Comparison of ENCODE assay signal across 8 cellular contexts in genomic region chr16:30010817-30011504, GRCh38. TPM values are rescaled to one million over a fixed set of nuclear protein-coding genes. Genes with fewer than 3 reads are reported as not detected.
DNase-seq lines count a peak whose midpoint lies in the region; ATAC-seq, FAIRE-seq and TF ChIP-seq lines count a peak whose summit lies in the region.

TSS of gene DOC2A (minus strand) at chr16:30011027. CDS start at chr16:30010222, 805 bp downstream.

- H3K79me1 ChIP-seq in neuronal stem cell (ENCODE audit: low read depth, low read length), result peaks cover 2% of the 10 kb centered on the region

- TF ChIP-seq POLR2A in HepG2 (IDR thresholded peaks at IDR 0.05; ENCODE audit: insufficient read depth in 1 of 2, low read depth in 2 of 2, low read length in 2 of 2) (no peak), right lobe of liver (IDR thresholded peaks at IDR 0.05) (no peak)

- H3K4me1 ChIP-seq in HepG2 (ENCODE audit: insufficient read depth, low read length) (peaks cover 31% of the 10 kb centered on the region), right lobe of liver (peaks cover 0 to 7% (median 0%) of the 10 kb centered on the region in 4 donors), neuronal stem cell (ENCODE audit: control insufficient read depth in 2 of 2, insufficient read depth in 1 of 2, low read depth in 1 of 2, low read length in 2 of 2) (peaks cover 12 to 14% of the 10 kb centered on the region in 2 donors)

- in situ Hi-C loops in HepG2 (cut with HindIII; ENCODE audit: extremely low pct_ligation_motif_present, low pct_unique_long_range_greater_than_20kb), result no loop called here

- CTCF ChIA-PET in HepG2 (lab: Yijun Ruan, JAX; ENCODE audit: low intra/inter-chr PET ratio, low total read pairs), result no interaction called here

- BruUV-seq in HepG2 (replicated peaks; lab: Mats Ljungman, UMichigan), result no TSS peak

- no peaks in the 10 kb centered on the region for H4K20me1 ChIP-seq in HepG2 (ENCODE audit: insufficient read depth, low read length)

- POLR2A ChIA-PET in HepG2 (lab: Yijun Ruan, JAX), result interaction anchor here (1.1 kb wide), 1 partner anchor 21 kb away, joined by 4 read pairs; no protein-coding TSS in a partner anchor

- peak within 1 kb of the TSS; percentile 86 for H3K4me2 ChIP-seq in HepG2 (ENCODE audit: low read depth, low read length)
- H3K4me2 ChIP-seq in neuronal stem cell (ENCODE audit: insufficient read depth, low read length, poor library complexity, severe bottlenecking), result peak within 1 kb of the TSS; percentile 94

- H3K9me3 ChIP-seq in HepG2 (ENCODE audit: low read length) (no peaks in the 10 kb centered on the region), right lobe of liver (no peaks in the 10 kb centered on the region), SK-N-MC (ENCODE audit: low read depth, low read length) (no peaks in the 10 kb centered on the region), neuronal stem cell (replicated peaks in 1 of 2; ENCODE audit: control insufficient read depth in 2 of 2, insufficient read depth in 1 of 2, low read depth in 1 of 2, low read length in 2 of 2) (no peaks in the 10 kb centered on the region)

- peak within 1 kb of the TSS; percentile 98 for H2BK15ac ChIP-seq in neuronal stem cell (ENCODE audit: low read length)

- no peak for TF ChIP-seq CTCF in HepG2 (CRISPR knock-in tag; IDR thresholded peaks at IDR 0.05)
- no peak for TF ChIP-seq CTCF in right lobe of liver (IDR thresholded peaks at IDR 0.05)
- no peak for TF ChIP-seq CTCF in dorsolateral prefrontal cortex (IDR thresholded peaks at IDR 0.05 in 54 of 56, conservative IDR thresholded peaks at IDR 0.05 in 2 of 56; ENCODE audit: low read depth in 1 of 56, partially characterized antibody in 56 of 56)
- TF ChIP-seq CTCF in omental fat pad (IDR thresholded peaks at IDR 0.05), result no peak

- H4K8ac ChIP-seq in neuronal stem cell (ENCODE audit: low read depth, low read length), result peak within 1 kb of the TSS; percentile 82

- ATAC-seq in HepG2 (peak; percentile 48), right lobe of liver (no peak), omental fat pad (ENCODE audit: low FRiP score) (no peak)

- H2BK5ac ChIP-seq in neuronal stem cell (ENCODE audit: low read length), result peak within 1 kb of the TSS; percentile 1

- 2% methylated on average over 47 of the region's 84 CpGs for WGBS in HepG2 (ENCODE audit: low lambda C conversion rate)
- WGBS in right lobe of liver (ENCODE audit: insufficient coverage, low coverage, low lambda C conversion rate, missing lambda C conversion rate), result 0% methylated on average over 12 of the region's 84 CpGs
- WGBS in neuronal stem cell (ENCODE audit: extremely low coverage in 2 of 2, insufficient read length in 2 of 2, insufficient replicate concordance in 1 of 2), 2 donors, result no CpG with 5 or more reads among the region's 84 CpGs

- TF ChIP-seq EP300 in HepG2 (IDR thresholded peaks at IDR 0.05; ENCODE audit: low read depth in 2 of 2, low read length in 2 of 2) (no peak), HepG2 (CRISPR knock-in tag; IDR thresholded peaks at IDR 0.05; ENCODE audit: borderline replicate concordance) (no peak)

- intact Hi-C loops in HepG2 (cut with micrococcal nuclease; ENCODE audit: unreplicated experiment), result no loop called here
- intact Hi-C loops in right lobe of liver (cut with DNase I), result no loop called here
- intact Hi-C loops in dorsolateral prefrontal cortex (cut with DNase I), result no loop called here

- H3K23ac ChIP-seq in neuronal stem cell (ENCODE audit: low read depth, low read length, poor library complexity), result peak within 1 kb of the TSS; percentile 85

- H2BK12ac ChIP-seq in neuronal stem cell (ENCODE audit: low read length), result peak within 1 kb of the TSS; percentile 94

- no peak for FAIRE-seq in HepG2 (lab: Jason Lieb, UNC)

- H2AFZ ChIP-seq in HepG2 (ENCODE audit: low read length) (no peak within 1 kb of the TSS), neuronal stem cell (ENCODE audit: low read length) (peak within 1 kb of the TSS; percentile 96)

- peak within 1 kb of the TSS; percentile 84 for H3K4ac ChIP-seq in neuronal stem cell (ENCODE audit: low read length)

- H3K4me3 ChIP-seq in HepG2 (replicated peaks in 1 of 3; ENCODE audit: insufficient read depth in 1 of 3, low read depth in 2 of 3, low read length in 3 of 3) (peak within 1 kb of the TSS; percentile 42 to 69 (median 48); a peak in 5 of 6 replicates), right lobe of liver (peak within 1 kb of the TSS in 1 of 3 donors; percentile 4), SK-N-MC (peak within 1 kb of the TSS; percentile 84), dorsolateral prefrontal cortex (peak within 1 kb of the TSS; percentile 30 to 71 (median 60)), neuronal stem cell (ENCODE audit: low read length in 2 of 2) (peak within 1 kb of the TSS; percentile 67 to 93)

- H3K36me3 ChIP-seq in HepG2 (replicated peaks in 1 of 2; ENCODE audit: control insufficient read depth in 1 of 2, insufficient read depth in 2 of 2, low read length in 2 of 2), result no peaks in the 10 kb centered on the region
- H3K36me3 ChIP-seq in right lobe of liver, result no peaks in the 10 kb centered on the region
- peaks cover under 1% of the 10 kb centered on the region; the same call in 1 of the 2 replicates for H3K36me3 ChIP-seq in SK-N-MC (ENCODE audit: insufficient read depth, low read length)
- H3K36me3 ChIP-seq in neuronal stem cell (replicated peaks in 1 of 2; ENCODE audit: control insufficient read depth in 2 of 2, insufficient read depth in 2 of 2, low read length in 2 of 2), result peaks cover 4 to 6% of the 10 kb centered on the region in 2 donors

- H4K91ac ChIP-seq in neuronal stem cell (ENCODE audit: low read depth, low read length, poor library complexity), result no peak within 1 kb of the TSS

- H3K27me3 ChIP-seq in HepG2 (ENCODE audit: control insufficient read depth in 1 of 2, insufficient read depth in 2 of 2, low read length in 2 of 2) (peaks cover 10 to 31% of the 10 kb centered on the region in 2 experiments; a peak in 4 of 5 replicates), right lobe of liver (no peaks in the 10 kb centered on the region), dorsolateral prefrontal cortex (peaks cover 0 to 19% (median 0%) of the 10 kb centered on the region in 45 donors), neuronal stem cell (ENCODE audit: control insufficient read depth in 3 of 3, insufficient read depth in 3 of 3, low read depth in 1 of 3, low read length in 3 of 3) (peaks cover 0 to 17% (median 15%) of the 10 kb centered on the region in 3 experiments)

- DNase-seq in HepG2 (ENCODE audit: low spot score) (no peak), right lobe of liver (no peak), SK-N-MC (ENCODE audit: low read depth, low spot score) (no peak), dorsolateral prefrontal cortex (peak in 2 of 10 donors; percentile 51 to 68), neuronal stem cell (ENCODE audit: low spot score) (peak; percentile 41), dedifferentiated amniotic fluid mesenchymal stem cell (ENCODE audit: extremely low spot score) (no peak), A172 (ENCODE audit: low spot score) (no peak), omental fat pad (ENCODE audit: low spot score) (no peak)

- TF ChIP-seq RAD21 in HepG2 (CRISPR knock-in tag; IDR thresholded peaks at IDR 0.05), result no peak

- H3K9ac ChIP-seq in HepG2 (ENCODE audit: insufficient read depth, low read depth, low read length) (no peak within 1 kb of the TSS), SK-N-MC (ENCODE audit: insufficient read length) (peak within 1 kb of the TSS; percentile 65), neuronal stem cell (ENCODE audit: low read depth, low read length, poor library complexity) (peak within 1 kb of the TSS; percentile 92)

- H3K18ac ChIP-seq in neuronal stem cell (ENCODE audit: low read length), result peak within 1 kb of the TSS; percentile 97

- peak within 1 kb of the TSS; percentile 71 for H3K14ac ChIP-seq in neuronal stem cell (ENCODE audit: low read length)

- no peaks in the 10 kb centered on the region for H3K79me2 ChIP-seq in HepG2 (ENCODE audit: insufficient read depth, low read length)

- H2BK120ac ChIP-seq in neuronal stem cell (ENCODE audit: low read depth, low read length), result no peak within 1 kb of the TSS

- H2AK5ac ChIP-seq in neuronal stem cell (ENCODE audit: low read depth, low read length), result peak within 1 kb of the TSS; percentile 100

- H3K27ac ChIP-seq in HepG2 (ENCODE audit: extremely low read length, insufficient read depth, low read length) (no peak within 1 kb of the TSS), right lobe of liver (no peak within 1 kb of the TSS), SK-N-MC (no peak within 1 kb of the TSS), dorsolateral prefrontal cortex (peak within 1 kb of the TSS in 50 of 59 donors; percentile 17 to 85 (median 66)), neuronal stem cell (replicated peaks; ENCODE audit: low read length) (no peak within 1 kb of the TSS)

RNA-seq across cellular contexts. Expression of gene DOC2A, which starts in this region (rescaled TPM):
- total RNA-seq in HepG2 (2016; rRNA removed; fragmentation: Illumina TruSeq; extraction: Trizol) (0.15 and 0.21 TPM in 2 replicates), right lobe of liver (under 1 TPM in 3 of 6 experiments, not detected in 3; 0.16 to 0.66 (median 0.33) TPM), dorsolateral prefrontal cortex (100 to 1,000 TPM in 46 of 120 experiments, 10 to 100 TPM in 74; 29.5 to 138 (median 93.2) TPM), omental fat pad (1 to 10 TPM in 2 of 4 donors, under 1 TPM in 1, not detected in 1; 0.95 to 2.3 (median 1.2) TPM)
- not detected in 2 replicates for total RNA-seq in HepG2 (2016; cell fraction: cytosol; rRNA removed; fragmentation: Illumina TruSeq; extraction: Trizol; ENCODE audit: low read depth)
- 0.24 TPM in 1 of 2 replicates, not detected in the other for total RNA-seq in HepG2 (2016; cell fraction: insoluble cytoplasmic fraction; rRNA removed; fragmentation: Illumina TruSeq; extraction: Trizol)
- not detected in 2 replicates for total RNA-seq in HepG2 (2016; cell fraction: membrane; rRNA removed; fragmentation: Illumina TruSeq; extraction: Trizol)
- 0.22 TPM in 1 of 2 replicates, not detected in the other for total RNA-seq in HepG2 (2016; cell fraction: nucleus; rRNA removed; fragmentation: Illumina TruSeq; extraction: Trizol)
- polyA plus RNA-seq in HepG2 (2011; rRNA removed), result 0.55 and 1.4 TPM in 2 replicates
- 0.36 and 0.52 TPM in 2 replicates for polyA plus RNA-seq in HepG2 (2011; cell fraction: cytosol; rRNA removed)
- polyA plus RNA-seq in HepG2 (2011; cell fraction: nucleus; rRNA removed), result 4.4 and 6.3 TPM in 2 replicates
- 0.52 and 0.72 TPM in 2 replicates for polyA plus RNA-seq in HepG2 (2012)
- polyA plus RNA-seq in HepG2 (2016; cell fraction: cytosol; fragmentation: Illumina TruSeq; extraction: Trizol; ENCODE audit: low read depth), result not detected in 2 replicates
- polyA plus RNA-seq in HepG2 (2016; cell fraction: insoluble cytoplasmic fraction; fragmentation: Illumina TruSeq; extraction: Trizol; ENCODE audit: low read depth), result not detected in 2 replicates
- polyA plus RNA-seq in HepG2 (2016; cell fraction: membrane; fragmentation: Illumina TruSeq; extraction: Trizol; ENCODE audit: low read depth), result not detected in 2 replicates
- 0.66 and 1.1 TPM in 2 replicates for polyA plus RNA-seq in HepG2 (2016; cell fraction: nucleus; fragmentation: Illumina TruSeq; extraction: Trizol; ENCODE audit: insufficient read depth, low read depth)
- 0.12 and 0.37 TPM in 2 replicates for polyA minus RNA-seq in HepG2 (2011; rRNA and poly(A)+ RNA removed; ENCODE audit: low replicate concordance)
- polyA minus RNA-seq in HepG2 (2011; cell fraction: cytosol; rRNA and poly(A)+ RNA removed), result not detected in 2 replicates
- polyA minus RNA-seq in HepG2 (2011; cell fraction: nucleus; rRNA and poly(A)+ RNA removed), result not detected in 2 replicates
- 5.2 TPM for polyA plus RNA-seq in neuronal stem cell (2013, experiment 1 of 2)
- 5.1 TPM for polyA plus RNA-seq in neuronal stem cell (2013, experiment 2 of 2)
- total RNA-seq in A172 (2014; rRNA removed; shearing (Covaris generic)), result 0.45 and 1.7 TPM in 2 replicates

Comparison
In these comparisons a context has a peak if more than half of its experiments do, and no peak if none do; other contexts are left out.
1. RNA of gene DOC2A (total RNA-seq): 29.5 to 138 TPM in dorsolateral prefrontal cortex; 0.95 to 2.3 TPM in omental fat pad, 0.45 to 1.7 TPM in A172, 0.16 to 0.66 TPM in right lobe of liver and 0.15 to 0.24 TPM in HepG2; every median in the first group is over 4 times any median in the second.
2. H3K27ac ChIP-seq: peak in dorsolateral prefrontal cortex (50 of 59); none in HepG2 (single experiment), right lobe of liver (0 of 3), SK-N-MC (single experiment) and neuronal stem cell (single experiment).